9 cellular contexts compared by ENCODE assay signal in genomic region chr12:29088611-29089219, GRCh38.
DNase-seq lines count a peak whose midpoint lies in the region; ATAC-seq, FAIRE-seq and TF ChIP-seq lines count a peak whose summit lies in the region.
"Had no signal": no experiment of that assay in that cellular context is flagged by ENCODE, and none has a peak within 500 bp of the region (broad histone marks: within the 10 kb centered on the region; RNA-seq: fewer than 3 reads in every experiment).

No MANE protein-coding gene starts in this region.

- BruUV-seq in PC-9 (replicated peaks; lab: Mats Ljungman, UMichigan), result no TSS peak

- no peak for ATAC-seq in GM23338
- no peak for ATAC-seq in omental fat pad (ENCODE audit: low FRiP score)

- DNase-seq in ACHN (peak; percentile 30), GM23338 (ENCODE audit: low spot score) (peak; percentile 59), PC-9 (peak in 1 of 2 experiments; percentile 35), fibroblast of mammary gland (ENCODE audit: low read depth) (peak; percentile 58), iPS-NIHi7 (ENCODE audit: extremely low spot score) (no peak), omental fat pad (ENCODE audit: low spot score) (no peak), NCI-H774 (lab: John Stamatoyannopoulos, UW) (no peak), urothelium cell line (ENCODE audit: low spot score) (no peak)
- DNase-seq: amygdala had no signal

- H3K27me3 ChIP-seq in GM23338 (ENCODE audit: insufficient read depth), result no peaks in the 10 kb centered on the region
- H3K27me3 ChIP-seq in PC-9 (ENCODE audit: insufficient read depth, low read depth), result no peaks in the 10 kb centered on the region

- H3F3A ChIP-seq in GM23338 (replicated peaks; ENCODE audit: low read depth) (no peaks in the 10 kb centered on the region), PC-9 (ENCODE audit: insufficient read depth, low read depth) (no peaks in the 10 kb centered on the region)

- intact Hi-C loops in PC-9 (cut with micrococcal nuclease; ENCODE audit: unreplicated experiment), result loop anchor here (1.0 kb wide), 1 partner anchor 229 kb away; no protein-coding TSS in a partner anchor

- H3K27ac Mint-ChIP-seq in GM23338, result no peak overlapping the region

- H3K9me3 Mint-ChIP-seq in GM23338, result peaks cover 57% of the 10 kb centered on the region

- no peaks in the 10 kb centered on the region for H3K9me3 ChIP-seq in PC-9 (ENCODE audit: insufficient read depth, low read depth)

- CTCF ChIA-PET in PC-9 (lab: Charles Lee), result interaction anchor here (0.6 to 0.8 kb wide), 2 partner anchors 216 to 229 kb away, joined by 3 to 5 read pairs; no protein-coding TSS in a partner anchor

- H2AFZ ChIP-seq in GM23338 (no peak overlapping the region), PC-9 (no peak overlapping the region)

- no peak overlapping the region for H3K27ac ChIP-seq in GM23338 (ENCODE audit: low read depth)
- no peak overlapping the region for H3K27ac ChIP-seq in PC-9

- H3K36me3 Mint-ChIP-seq in GM23338 (ENCODE audit: low read depth), result peaks cover 38% of the 10 kb centered on the region

- no peaks in the 10 kb centered on the region for H4K20me1 ChIP-seq in GM23338 (replicated peaks; ENCODE audit: insufficient read depth)
- no peaks in the 10 kb centered on the region for H4K20me1 ChIP-seq in PC-9 (ENCODE audit: insufficient read depth)

- H3K4me1 ChIP-seq in GM23338 (ENCODE audit: insufficient read depth), result no peaks in the 10 kb centered on the region
- H3K4me1 ChIP-seq in PC-9 (replicated peaks; ENCODE audit: insufficient read depth), result no peaks in the 10 kb centered on the region

- TF ChIP-seq CTCF in GM23338 (conservative IDR thresholded peaks at IDR 0.05; ENCODE audit: low read depth in 2 of 2) (peak; percentile 49 to 75), PC-9 (conservative IDR thresholded peaks at IDR 0.05) (peak; percentile 78), fibroblast of mammary gland (conservative IDR thresholded peaks at IDR 0.05; ENCODE audit: control insufficient read depth, insufficient read depth, low read depth, low read length) (peak; percentile 52), omental fat pad (IDR thresholded peaks at IDR 0.05) (no peak)

- POLR2A ChIA-PET in PC-9 (lab: Charles Lee; ENCODE audit: unreplicated experiment), result no interaction called here

- H3K36me3 ChIP-seq in GM23338 (ENCODE audit: insufficient read depth) (peaks cover 7% of the 10 kb centered on the region; the same call in 1 of the 2 replicates), PC-9 (ENCODE audit: low read depth) (no peaks in the 10 kb centered on the region)

- no peaks in the 10 kb centered on the region for H3K9me2 ChIP-seq in GM23338 (ENCODE audit: insufficient read depth)
- no peaks in the 10 kb centered on the region for H3K9me2 ChIP-seq in PC-9 (ENCODE audit: insufficient read depth)

- H3K4me3 Mint-ChIP-seq in GM23338, result no peak overlapping the region

- H3K4me2 ChIP-seq in GM23338, result no peak overlapping the region
- H3K4me2 ChIP-seq in PC-9, result no peak overlapping the region

- in situ Hi-C loops in ACHN (cut with HindIII; ENCODE audit: low pct_ligation_motif_present, low pct_unique_long_range_greater_than_20kb, low sequenced_read_pairs), result no loop called here

- no peaks in the 10 kb centered on the region for H3K4me1 Mint-ChIP-seq in GM23338

- H3K79me2 ChIP-seq in GM23338 (replicated peaks; ENCODE audit: insufficient read depth) (no peaks in the 10 kb centered on the region), PC-9 (ENCODE audit: low read depth) (no peaks in the 10 kb centered on the region)

- no peak overlapping the region for H3K4me3 ChIP-seq in GM23338
- H3K4me3 ChIP-seq in PC-9, result no peak overlapping the region
- no peak overlapping the region for H3K4me3 ChIP-seq in fibroblast of mammary gland (ENCODE audit: control insufficient read depth, low read depth, low read length)

- FAIRE-seq in urothelium cell line (lab: Jason Lieb, UNC), result no peak

- H3K27me3 Mint-ChIP-seq in GM23338 (ENCODE audit: insufficient read depth, low read depth, poor library complexity), result no peaks in the 10 kb centered on the region

TF ChIP-seq in GM23338, 12 proteins besides CTCF, POLR2A, EP300 and RAD21:
- no peak for TF ChIP-seq ETS1 (IDR thresholded peaks at IDR 0.05)
- no peak for TF ChIP-seq ZNF462 (CRISPR knock-in tag; IDR thresholded peaks at IDR 0.05)
- TF ChIP-seq JUNB (IDR thresholded peaks at IDR 0.05; ENCODE audit: unreplicated experiment), result no peak
- TF ChIP-seq ZNF114 (CRISPR knock-in tag; IDR thresholded peaks at IDR 0.05), result no peak
- TF ChIP-seq ZNF331 (CRISPR knock-in tag; IDR thresholded peaks at IDR 0.05; ENCODE audit: low read depth), result no peak
- no peak for TF ChIP-seq NANOG (IDR thresholded peaks at IDR 0.05; ENCODE audit: borderline replicate concordance)

Comparison
In these comparisons a context has a peak if more than half of its experiments do, and no peak if none do; other contexts are left out.
1. DNase-seq: peak in ACHN (single experiment), GM23338 (single experiment) and fibroblast of mammary gland (single experiment); none in iPS-NIHi7 (single experiment), omental fat pad (single experiment), NCI-H774 (single experiment) and urothelium cell line (single experiment).
2. CTCF ChIP-seq: peak in GM23338 (2 of 2), PC-9 (single experiment) and fibroblast of mammary gland (single experiment); none in omental fat pad (0 of 3).